9 cellular contexts compared by ENCODE assay signal in the genomic region with DNA sequence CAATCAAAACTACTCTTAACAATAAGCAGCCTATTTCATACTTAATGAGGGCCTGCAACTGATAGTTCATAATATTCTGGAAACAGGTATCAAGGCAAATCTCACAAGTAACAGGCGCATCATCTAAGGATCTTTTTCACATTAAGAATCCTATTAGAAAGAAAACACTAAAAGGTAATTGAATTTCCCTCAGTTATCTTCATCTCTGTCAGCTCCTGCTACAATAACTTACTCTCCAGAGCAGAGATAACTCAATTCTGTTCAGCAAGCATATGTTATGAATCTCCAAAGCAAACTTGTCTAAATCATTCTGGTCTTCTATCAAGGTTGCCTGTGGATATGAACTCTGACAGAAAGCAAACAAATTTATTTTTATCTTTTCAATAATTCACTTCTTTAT.
"Had no signal": no experiment of that assay in that cellular context is flagged by ENCODE, and none has a peak within 500 bp of the region (broad histone marks: within the 10 kb centered on the region; RNA-seq: fewer than 3 reads in every experiment).

No MANE protein-coding gene starts in this region.

- ATAC-seq: HCT116, K562 had no signal

- H3K27ac Mint-ChIP-seq: HFFc6 had no signal

- H3K4me3 Mint-ChIP-seq: HFFc6 had no signal

- H3K9me3 Mint-ChIP-seq: HFFc6 had no signal

- H3K36me3 ChIP-seq: HAP-1 had no signal

- H3K9ac ChIP-seq: GM23248 had no signal

- H3K9me3 ChIP-seq: HAP-1 had no signal

- H3K27ac ChIP-seq: GM23248 had no signal

- H3K4me3 ChIP-seq: GM23248, HAP-1, K562 had no signal

- DNase-seq: GM23248, GOT3, H7, HFFc6, IMR-90, KG1 had no signal
